In the genomic region with DNA sequence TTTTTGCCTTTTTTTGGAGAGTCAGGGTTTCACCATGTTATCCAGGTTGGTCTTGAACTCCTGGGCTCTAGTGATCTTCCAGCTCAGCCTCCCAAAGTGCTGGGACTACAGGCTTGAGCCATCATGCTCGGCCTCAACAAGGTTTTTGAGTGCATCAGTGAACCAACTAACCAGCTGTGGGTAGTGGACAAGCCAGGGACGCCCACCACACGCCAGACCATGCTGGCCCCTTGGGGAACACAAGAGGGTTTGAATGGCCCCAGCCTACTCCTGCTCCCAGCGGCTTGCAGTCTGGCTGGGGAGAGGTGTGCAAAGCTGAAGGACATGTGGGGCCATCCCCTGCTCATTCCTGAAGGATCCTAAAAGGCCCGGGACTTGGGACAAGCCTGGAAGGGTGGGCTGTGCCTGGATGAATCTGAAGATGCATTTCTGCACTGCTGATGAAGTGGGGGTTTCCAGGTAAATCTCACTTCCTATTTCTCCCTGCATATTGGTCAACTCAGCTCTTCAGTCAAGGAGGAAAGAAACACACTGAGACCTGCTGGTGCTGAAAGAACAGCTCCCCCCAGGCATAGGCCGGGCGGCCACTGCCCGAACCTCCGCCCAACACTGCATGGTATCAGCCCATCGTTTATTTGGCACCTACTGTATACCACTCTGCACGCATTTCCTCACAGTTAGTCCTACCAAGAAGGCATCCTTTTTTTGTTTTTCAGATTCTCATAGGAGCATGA, we compare ENCODE assay signal across 11 cellular contexts. TPM values are rescaled to one million over a fixed set of nuclear protein-coding genes. Genes with fewer than 3 reads are reported as not detected.
DNase-seq lines count a peak whose midpoint lies in the region; ATAC-seq and TF ChIP-seq lines count a peak whose summit lies in the region.
"Had no signal": no experiment of that assay in that cellular context is flagged by ENCODE, and none has a peak within 500 bp of the region (broad histone marks: within the 10 kb centered on the region; RNA-seq: fewer than 3 reads in every experiment).

No MANE protein-coding gene starts in this region.

- intact Hi-C loops in Panc1 (cut with micrococcal nuclease; ENCODE audit: unreplicated experiment) (no loop called here), ascending aorta (cut with DNase I) (no loop called here), right cardiac atrium (cut with DNase I) (no loop called here), testis (cut with DNase I; ENCODE audit: low total_unique reads) (no loop called here), transverse colon (cut with DNase I; ENCODE audit: low total_unique reads) (no loop called here)

- CTCF ChIA-PET in GM10248 (lab: Yijun Ruan, JAX): interaction anchor here (0.6 to 1.0 kb wide), 3 partner anchors 19 to 134 kb away, joined by 3 to 6 read pairs (median 4); no protein-coding TSS in a partner anchor
- CTCF ChIA-PET in HEK293 (lab: Yijun Ruan, JAX): interaction anchor here (0.6 to 0.7 kb wide), 2 partner anchors 22 to 136 kb away, joined by 3 read pairs; no protein-coding TSS in a partner anchor
- CTCF ChIA-PET in Panc1 (lab: Charles Lee): no interaction called here

- H3K27ac ChIP-seq in HEK293 (ENCODE audit: extremely low read depth, low read depth, low read length): no peak overlapping the region
- no peak overlapping the region for H3K27ac ChIP-seq in Panc1 (ENCODE audit: low read length)
- no peak overlapping the region for H3K27ac ChIP-seq in ascending aorta
- no peak overlapping the region for H3K27ac ChIP-seq in right cardiac atrium (ENCODE audit: low read length)
- H3K27ac ChIP-seq in testis: no peak overlapping the region
- no peak overlapping the region for H3K27ac ChIP-seq in transverse colon

- H3K36me3 ChIP-seq in HEK293 (ENCODE audit: control insufficient read depth in 2 of 2, insufficient read depth in 1 of 2, low read length in 2 of 2) (no peaks in the 10 kb centered on the region), Panc1 (ENCODE audit: control insufficient read depth, insufficient read depth, low read length) (no peaks in the 10 kb centered on the region), ascending aorta (no peaks in the 10 kb centered on the region), testis (ENCODE audit: low read depth, missing control alignments) (no peaks in the 10 kb centered on the region), transverse colon (no peaks in the 10 kb centered on the region)

- POLR2A ChIA-PET in GM10248 (lab: Yijun Ruan, JAX): interaction anchor here (0.7 kb wide), 1 partner anchor 22 kb away, joined by 4 read pairs; no protein-coding TSS in a partner anchor
- POLR2A ChIA-PET in HEK293 (lab: Yijun Ruan, JAX): no interaction called here
- POLR2A ChIA-PET in Panc1 (lab: Charles Lee): no interaction called here

- no peak for TF ChIP-seq EP300 in transverse colon (IDR thresholded peaks at IDR 0.05; ENCODE audit: low read depth)

- no peak overlapping the region for H3K4me3 ChIP-seq in HEK293 (ENCODE audit: low read depth, low read length)
- H3K4me3 ChIP-seq in Panc1 (ENCODE audit: low read depth in 2 of 2, low read length in 2 of 2): no peak overlapping the region
- no peak overlapping the region for H3K4me3 ChIP-seq in ascending aorta
- no peak overlapping the region for H3K4me3 ChIP-seq in right cardiac atrium (ENCODE audit: low read length)
- H3K4me3 ChIP-seq in testis: no peak overlapping the region
- H3K4me3 ChIP-seq in transverse colon: no peak overlapping the region

- BruUV-seq in Panc1 (replicated peaks; lab: Mats Ljungman, UMichigan): no TSS peak

- H3K4me1 ChIP-seq in HEK293 (ENCODE audit: control insufficient read depth, insufficient read depth, low read length): no peaks in the 10 kb centered on the region
- H3K4me1 ChIP-seq in Panc1 (ENCODE audit: control insufficient read depth, insufficient read depth, low read length): no peaks in the 10 kb centered on the region
- H3K4me1 ChIP-seq in ascending aorta: no peaks in the 10 kb centered on the region
- no peaks in the 10 kb centered on the region for H3K4me1 ChIP-seq in right cardiac atrium (ENCODE audit: control insufficient read depth, insufficient read depth, low read length)
- H3K4me1 ChIP-seq in testis: no peaks in the 10 kb centered on the region
- no peaks in the 10 kb centered on the region for H3K4me1 ChIP-seq in transverse colon

- peak; percentile 70 for ATAC-seq in Panc1
- ATAC-seq in right cardiac atrium: no peak
- ATAC-seq: activated naive CD8-positive, alpha-beta T cell treated with anti-CD3 and anti-CD28 coated beads, Interleukin-2, amount 50 U/mL, for 24 hours had no signal

- H3K27me3 ChIP-seq in Panc1 (ENCODE audit: control insufficient read depth, insufficient read depth, low read length) (peaks cover 9% of the 10 kb centered on the region; the same call in 1 of the 2 replicates), ascending aorta (no peaks in the 10 kb centered on the region), right cardiac atrium (ENCODE audit: control insufficient read depth, insufficient read depth) (no peaks in the 10 kb centered on the region), testis (no peaks in the 10 kb centered on the region), transverse colon (peaks cover 29% of the 10 kb centered on the region)

- in situ Hi-C loops in Panc1 (cut with HindIII; ENCODE audit: low pct_unique_long_range_greater_than_20kb, low sequenced_read_pairs) (no loop called here), transverse colon (cut with MboI; ENCODE audit: low pct_ligation_motif_present in 1 of 4, low pct_unique_long_range_greater_than_20kb in 1 of 4, low sequenced_read_pairs in 3 of 4) (no loop called here)

- TF ChIP-seq POLR2A in testis (IDR thresholded peaks at IDR 0.05) (no peak), transverse colon (IDR thresholded peaks at IDR 0.05) (no peak)

- TF ChIP-seq CTCF in GM10248 (IDR thresholded peaks at IDR 0.05; ENCODE audit: control extremely low read depth, extremely low read depth, low read depth, missing control alignments) (no peak), HEK293 (tag by site-specific recombination; IDR thresholded peaks at IDR 0.05) (no peak), Panc1 (IDR thresholded peaks at IDR 0.05) (no peak), ascending aorta (IDR thresholded peaks at IDR 0.05) (no peak), testis (IDR thresholded peaks at IDR 0.05) (no peak), transverse colon (IDR thresholded peaks at IDR 0.05) (no peak)

- WGBS in right cardiac atrium: 41% methylated on average over 11 of the region's 11 CpGs
- 54 to 56% methylated on average over 9 to 11 of the region's 11 CpGs for WGBS in testis, 2 donors
- WGBS in transverse colon (ENCODE audit: low coverage in 1 of 2), 2 donors: 29 to 36% methylated on average over 6 to 11 of the region's 11 CpGs

- peak; percentile 78 for DNase-seq in GM10248 (ENCODE audit: extremely low spot score)
- DNase-seq in Panc1 (ENCODE audit: low read depth, low spot score): no peak
- peak; percentile 31 for DNase-seq in iris pigment epithelial cell (ENCODE audit: low read depth)
- no peak for DNase-seq in ascending aorta (ENCODE audit: low spot score in 2 of 2)
- DNase-seq in right cardiac atrium: no peak
- DNase-seq in testis: no peak
- DNase-seq in transverse colon: no peak
- DNase-seq: activated naive CD8-positive, alpha-beta T cell treated with anti-CD3 and anti-CD28 coated beads, Interleukin-2, amount 50 U/mL, for 24 hours; NCI-H2227 treated with DMSO at 0.1 percent for 48 hours; stimulated activated CD8-positive, alpha-beta memory T cell treated with anti-CD3 and anti-CD28 coated beads, Interleukin-4, amount 100 ng/mL, for 48 hours had no signal

- H3K9me3 ChIP-seq in HEK293 (ENCODE audit: control insufficient read depth, insufficient read depth, low read depth, low read length): no peaks in the 10 kb centered on the region
- H3K9me3 ChIP-seq in Panc1 (ENCODE audit: control insufficient read depth, insufficient read depth, low read depth, low read length): no peaks in the 10 kb centered on the region
- H3K9me3 ChIP-seq in ascending aorta: no peaks in the 10 kb centered on the region
- no peaks in the 10 kb centered on the region for H3K9me3 ChIP-seq in right cardiac atrium (ENCODE audit: control insufficient read depth, low read length)
- no peaks in the 10 kb centered on the region for H3K9me3 ChIP-seq in testis
- H3K9me3 ChIP-seq in transverse colon: no peaks in the 10 kb centered on the region

TF ChIP-seq in HEK293, 187 proteins besides CTCF, POLR2A, EP300 and RAD21 (continues in another document):
- TF ChIP-seq, protein P1, sequence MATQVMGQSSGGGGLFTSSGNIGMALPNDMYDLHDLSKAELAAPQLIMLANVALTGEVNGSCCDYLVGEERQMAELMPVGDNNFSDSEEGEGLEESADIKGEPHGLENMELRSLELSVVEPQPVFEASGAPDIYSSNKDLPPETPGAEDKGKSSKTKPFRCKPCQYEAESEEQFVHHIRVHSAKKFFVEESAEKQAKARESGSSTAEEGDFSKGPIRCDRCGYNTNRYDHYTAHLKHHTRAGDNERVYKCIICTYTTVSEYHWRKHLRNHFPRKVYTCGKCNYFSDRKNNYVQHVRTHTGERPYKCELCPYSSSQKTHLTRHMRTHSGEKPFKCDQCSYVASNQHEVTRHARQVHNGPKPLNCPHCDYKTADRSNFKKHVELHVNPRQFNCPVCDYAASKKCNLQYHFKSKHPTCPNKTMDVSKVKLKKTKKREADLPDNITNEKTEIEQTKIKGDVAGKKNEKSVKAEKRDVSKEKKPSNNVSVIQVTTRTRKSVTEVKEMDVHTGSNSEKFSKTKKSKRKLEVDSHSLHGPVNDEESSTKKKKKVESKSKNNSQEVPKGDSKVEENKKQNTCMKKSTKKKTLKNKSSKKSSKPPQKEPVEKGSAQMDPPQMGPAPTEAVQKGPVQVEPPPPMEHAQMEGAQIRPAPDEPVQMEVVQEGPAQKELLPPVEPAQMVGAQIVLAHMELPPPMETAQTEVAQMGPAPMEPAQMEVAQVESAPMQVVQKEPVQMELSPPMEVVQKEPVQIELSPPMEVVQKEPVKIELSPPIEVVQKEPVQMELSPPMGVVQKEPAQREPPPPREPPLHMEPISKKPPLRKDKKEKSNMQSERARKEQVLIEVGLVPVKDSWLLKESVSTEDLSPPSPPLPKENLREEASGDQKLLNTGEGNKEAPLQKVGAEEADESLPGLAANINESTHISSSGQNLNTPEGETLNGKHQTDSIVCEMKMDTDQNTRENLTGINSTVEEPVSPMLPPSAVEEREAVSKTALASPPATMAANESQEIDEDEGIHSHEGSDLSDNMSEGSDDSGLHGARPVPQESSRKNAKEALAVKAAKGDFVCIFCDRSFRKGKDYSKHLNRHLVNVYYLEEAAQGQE (tag by site-specific recombination; IDR thresholded peaks at IDR 0.05): peak; percentile 79

RNA-seq across cellular contexts. Expression of a gene that starts 6.9 kb away (rescaled TPM):
- total RNA-seq in Panc1 (2021; ENCODE audit: unreplicated experiment) (not detected), ascending aorta (not detected), right cardiac atrium (not detected), testis (10 to 100 TPM; 21.6 to 32.0 TPM), transverse colon (not detected)
- polyA plus RNA-seq in Panc1 (2012; ENCODE audit: insufficient read length): not detected
- polyA plus RNA-seq in right cardiac atrium (not detected), testis (ENCODE audit: insufficient read depth, low read depth, low replicate concordance) (20.4 TPM)

Comparison
In these comparisons a context has a peak if more than half of its experiments do, and no peak if none do; other contexts are left out.
1. DNase-seq: peak in GM10248 (single experiment) and iris pigment epithelial cell (single experiment); none in Panc1 (single experiment), ascending aorta (0 of 2), right cardiac atrium (0 of 3), testis (single experiment) and transverse colon (single experiment).
2. RNA of a gene that starts 6.9 kb away (total RNA-seq): 21.6 to 32.0 TPM in testis; not detected in Panc1 (single experiment), not detected in ascending aorta (single experiment), not detected in right cardiac atrium and not detected in transverse colon; every median in the first group is over 10 times any median in the second.